Comparison of ENCODE assay signal across 10 cellular contexts in the genomic region with DNA sequence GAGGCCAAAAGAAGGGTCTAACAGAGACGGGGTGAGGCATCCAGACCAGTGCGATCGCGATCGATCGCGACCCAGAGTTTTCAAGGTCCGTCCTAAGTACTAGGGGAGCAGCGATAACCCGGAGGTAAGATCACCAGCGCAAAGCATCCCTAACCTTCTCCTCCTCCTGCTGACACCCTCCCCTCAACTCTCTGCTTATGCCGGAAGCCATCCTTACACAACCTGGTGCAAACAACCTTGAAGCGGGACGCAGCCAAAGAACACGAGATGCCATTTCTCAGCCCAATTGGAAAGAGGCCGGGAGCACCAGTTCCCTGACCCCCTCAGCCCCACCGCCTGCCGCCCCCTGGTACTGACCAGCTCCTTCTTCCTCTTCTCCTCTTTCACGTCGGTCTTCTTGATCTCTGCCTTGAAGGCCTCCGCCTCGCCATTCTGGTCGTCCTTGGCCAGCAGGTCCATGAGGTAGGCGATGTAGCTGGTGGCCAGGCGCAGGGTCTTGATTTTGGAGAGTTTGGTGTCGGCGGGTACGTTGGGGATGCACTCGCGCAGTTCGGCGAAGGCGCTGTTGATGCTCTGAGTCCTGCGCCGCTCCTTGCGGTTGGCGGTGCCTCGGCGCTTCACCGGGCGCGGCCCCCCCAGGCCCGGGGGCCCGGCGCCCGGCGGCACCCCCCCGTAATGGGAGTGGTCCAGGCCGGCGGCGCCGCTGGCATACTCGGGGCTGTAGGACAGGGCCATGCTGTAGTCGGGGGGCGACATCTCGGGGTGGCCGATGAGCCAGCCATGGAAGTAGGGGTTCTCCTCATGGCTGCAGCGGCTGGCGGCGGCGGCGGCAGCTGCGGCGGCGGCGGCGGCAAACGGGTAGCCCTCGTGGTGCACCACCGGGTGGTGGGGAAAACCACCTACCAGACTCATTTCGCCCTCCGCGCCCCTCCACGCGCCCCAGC. TPM values are rescaled to one million over a fixed set of nuclear protein-coding genes. Genes with fewer than 3 reads are reported as not detected.
DNase-seq lines count a peak whose midpoint lies in the region; ATAC-seq and TF ChIP-seq lines count a peak whose summit lies in the region.
"Had no signal": no experiment of that assay in that cellular context is flagged by ENCODE, and none has a peak within 500 bp of the region (broad histone marks: within the 10 kb centered on the region; RNA-seq: fewer than 3 reads in every experiment).

No MANE protein-coding gene starts in this region.

- peaks cover 55 to 59% (median 56%) of the 10 kb centered on the region in 3 donors for H3K27me3 Mint-ChIP-seq in immature natural killer cell (ENCODE audit: low read depth in 3 of 3)

- H3K4me1 ChIP-seq in Panc1 (ENCODE audit: control insufficient read depth, insufficient read depth, low read length): no peaks in the 10 kb centered on the region

- intact Hi-C loops in Panc1 (cut with micrococcal nuclease; ENCODE audit: unreplicated experiment): no loop called here

- CTCF ChIA-PET in Panc1 (lab: Charles Lee): no interaction called here

- peak; percentile 13 for DNase-seq in ELR (ENCODE audit: low read depth)
- DNase-seq in Panc1 (ENCODE audit: low read depth, low spot score): no peak
- peak; percentile 71 for DNase-seq in fibroblast of the aortic adventitia (ENCODE audit: low read depth)
- no peak for DNase-seq in retinal pigment epithelial cell (ENCODE audit: low read depth)
- no peak for DNase-seq in immature natural killer cell
- DNase-seq in iPS-NIHi11 (ENCODE audit: low spot score): no peak
- DNase-seq in effector CD8-positive, alpha-beta T cell (lab: John Stamatoyannopoulos, UW): no peak

- no TSS peak for BruUV-seq in Panc1 (replicated peaks; lab: Mats Ljungman, UMichigan)

- POLR2A ChIA-PET in Panc1 (lab: Charles Lee): no interaction called here

- peaks cover 0 to 9% (median 7%) of the 10 kb centered on the region in 3 donors for H3K36me3 Mint-ChIP-seq in immature natural killer cell

- H3K27ac Mint-ChIP-seq in immature natural killer cell: no peak overlapping the region

- peak; percentile 63 for ATAC-seq in Panc1
- no peak for ATAC-seq in HG02970 (IDR thresholded peaks at IDR 0.05; ENCODE audit: low FRiP score, unreplicated experiment)

- peak overlapping the region in 1 of 5 donors; percentile 13 for H3K4me3 Mint-ChIP-seq in immature natural killer cell

- H3K9me3 ChIP-seq in Panc1 (ENCODE audit: control insufficient read depth, insufficient read depth, low read depth, low read length): no peaks in the 10 kb centered on the region

- H3K9me3 Mint-ChIP-seq in immature natural killer cell: peaks cover 0 to 39% (median 11%) of the 10 kb centered on the region in 6 donors

- peaks cover 3% of the 10 kb centered on the region; the same call in 1 of the 2 replicates for H3K27me3 ChIP-seq in Panc1 (ENCODE audit: control insufficient read depth, insufficient read depth, low read length)

- peaks cover 3 to 4% of the 10 kb centered on the region in 2 donors for H3K4me1 Mint-ChIP-seq in immature natural killer cell

- in situ Hi-C loops in Panc1 (cut with HindIII; ENCODE audit: low pct_unique_long_range_greater_than_20kb, low sequenced_read_pairs): no loop called here

- H3K27ac ChIP-seq in Panc1 (ENCODE audit: low read length): no peak overlapping the region
- H3K27ac ChIP-seq: upper lobe of left lung had no signal

- H3K36me3 ChIP-seq in Panc1 (ENCODE audit: control insufficient read depth, insufficient read depth, low read length): no peaks in the 10 kb centered on the region
- H3K36me3 ChIP-seq: upper lobe of left lung had no signal

- H3K4me3 ChIP-seq in Panc1 (ENCODE audit: low read depth in 2 of 2, low read length in 2 of 2) (peak overlapping the region; percentile 8 to 39; a peak in 2 of 4 replicates), fibroblast of the aortic adventitia (ENCODE audit: low read depth, low read length) (peak overlapping the region; percentile 94), retinal pigment epithelial cell (ENCODE audit: low read length) (peak overlapping the region; percentile 34)

- TF ChIP-seq CTCF in Panc1 (IDR thresholded peaks at IDR 0.05): no peak
- TF ChIP-seq CTCF in fibroblast of the aortic adventitia (IDR thresholded peaks at IDR 0.05; ENCODE audit: insufficient read depth, low read length): no peak
- no peak for TF ChIP-seq CTCF in retinal pigment epithelial cell (conservative IDR thresholded peaks at IDR 0.05; ENCODE audit: low read depth, low read length)

RNA-seq across cellular contexts. Expression of a gene that starts 1.4 kb away (rescaled TPM):
- total RNA-seq in Panc1 (2021; ENCODE audit: unreplicated experiment) (0.31 TPM), fibroblast of the aortic adventitia (ENCODE audit: low replicate concordance) (31.3 TPM in 2 replicates)
- 0.29 TPM for polyA plus RNA-seq in Panc1 (2012; ENCODE audit: insufficient read length)
- not detected for polyA plus RNA-seq in immature natural killer cell
- total RNA-seq: mononuclear cell had no signal

Comparison
In these comparisons a context has a peak if more than half of its experiments do, and no peak if none do; other contexts are left out.
1. DNase-seq: peak in ELR (single experiment) and fibroblast of the aortic adventitia (single experiment); none in Panc1 (single experiment), retinal pigment epithelial cell (single experiment), immature natural killer cell (0 of 3), iPS-NIHi11 (single experiment) and effector CD8-positive, alpha-beta T cell (single experiment).
2. H3K4me3 ChIP-seq: peak in every context shown above with its lines; median percentile 94 in fibroblast of the aortic adventitia; 34 in retinal pigment epithelial cell; 24 in Panc1.
3. RNA of a gene that starts 1.4 kb away (total RNA-seq): 31.3 TPM in fibroblast of the aortic adventitia; 0.31 TPM in Panc1 (single experiment); every median in the first group is over 10 times any median in the second.